ENCODE assay signal across 8 cellular contexts in the genomic region with DNA sequence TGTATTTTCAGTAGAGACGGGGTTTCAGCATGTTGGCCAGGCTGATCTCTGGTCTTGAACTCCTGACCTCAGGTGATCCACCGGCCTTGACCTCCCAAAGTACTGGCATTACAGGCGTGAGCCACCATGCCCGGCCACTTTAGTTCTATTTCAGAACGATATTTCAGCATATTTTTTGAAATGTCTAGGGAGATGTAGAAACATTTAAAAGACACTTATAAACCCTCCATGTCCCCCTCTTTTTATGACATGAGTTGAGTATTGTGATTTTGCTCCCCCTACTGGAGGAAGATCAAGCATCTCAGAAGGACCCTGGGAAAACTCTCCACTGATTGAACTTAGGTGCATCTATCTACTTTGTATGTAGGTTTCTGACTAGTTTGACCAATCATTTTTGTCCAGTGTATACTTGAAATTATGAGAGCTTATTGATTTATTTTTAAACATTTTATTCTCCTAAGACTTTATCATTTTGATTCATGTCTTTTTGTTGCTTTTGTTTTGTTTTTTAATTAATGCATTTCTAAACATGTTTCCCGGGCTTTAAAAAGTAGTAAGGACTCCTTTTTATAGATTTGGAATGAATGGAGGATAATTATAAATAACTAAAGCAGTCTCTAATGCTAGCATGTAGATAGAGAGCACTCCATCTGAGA.
DNase-seq lines count a peak whose midpoint lies in the region; ATAC-seq and TF ChIP-seq lines count a peak whose summit lies in the region.

No MANE protein-coding gene starts in this region.

- no peak overlapping the region for H3K27ac Mint-ChIP-seq in CD4-positive, alpha-beta T cell

- no peak overlapping the region for H3K4me3 Mint-ChIP-seq in CD4-positive, alpha-beta T cell

- H3K27me3 Mint-ChIP-seq in CD4-positive, alpha-beta T cell, result no peaks in the 10 kb centered on the region

- H3K79me1 ChIP-seq in trophoblast cell (ENCODE audit: low read length), result no peaks in the 10 kb centered on the region

- peaks cover 30% of the 10 kb centered on the region for H3K36me3 Mint-ChIP-seq in CD4-positive, alpha-beta T cell (ENCODE audit: low read depth)

- intact Hi-C loops in CD4-positive, alpha-beta T cell (cut with DNase I, micrococcal nuclease), result loop anchor here (1.0 to 2.0 kb wide), 3 partner anchors 29 to 106 kb away; a partner anchor contains a TSS

- peak; percentile 80 for TF ChIP-seq CTCF in CD4-positive, alpha-beta T cell (IDR thresholded peaks at IDR 0.05)
- TF ChIP-seq CTCF in fibroblast of villous mesenchyme (IDR thresholded peaks at IDR 0.05; ENCODE audit: insufficient read depth, low read depth, low read length), result peak; percentile 71

- no peak overlapping the region for H4K8ac ChIP-seq in trophoblast cell (ENCODE audit: low read depth, low read length)

- POLR2A ChIA-PET in CD4-positive, alpha-beta T cell (lab: Charles Lee), result no interaction called here

- no peak overlapping the region for H3K14ac ChIP-seq in trophoblast cell (ENCODE audit: low read length)

- peaks cover 6% of the 10 kb centered on the region for H3K4me1 Mint-ChIP-seq in CD4-positive, alpha-beta T cell (ENCODE audit: low read depth)

- no peaks in the 10 kb centered on the region for H3K4me1 ChIP-seq in trophoblast cell (ENCODE audit: control insufficient read depth in 1 of 2, insufficient read depth in 2 of 2, low read length in 2 of 2)

- H2AFZ ChIP-seq in trophoblast cell (ENCODE audit: insufficient read depth, low read length, poor library complexity), result no peak overlapping the region

- no peaks in the 10 kb centered on the region for H3K27me3 ChIP-seq in CD4-positive, alpha-beta T cell (ENCODE audit: control insufficient read depth, insufficient read depth, low read length)
- no peaks in the 10 kb centered on the region for H3K27me3 ChIP-seq in trophoblast cell (ENCODE audit: insufficient read depth, low read length)

- no peak overlapping the region for H2BK12ac ChIP-seq in trophoblast cell (ENCODE audit: low read length)

- H3K4ac ChIP-seq in trophoblast cell (ENCODE audit: low read depth, low read length), result no peak overlapping the region

- TF ChIP-seq EP300 in Ishikawa (IDR thresholded peaks at IDR 0.05; ENCODE audit: borderline replicate concordance), result no peak

- H2AK5ac ChIP-seq in trophoblast cell (ENCODE audit: low read length), result no peak overlapping the region

- DNase-seq in CD4-positive, alpha-beta T cell, result no peak
- peak; percentile 31 for DNase-seq in SKM-1 treated with dmso at 0.1 percent for 144 hours (lab: John Stamatoyannopoulos, UW; ENCODE audit: unreplicated experiment)
- DNase-seq in fibroblast of villous mesenchyme (ENCODE audit: low read depth), result peak; percentile 77
- peak; percentile 3 to 61 for DNase-seq in trophoblast cell
- no peak for DNase-seq in T-helper 9 cell

- CTCF ChIA-PET in CD4-positive, alpha-beta T cell (lab: Charles Lee), result interaction anchor here (2.3 kb wide), 1 partner anchor 105 kb away, joined by 9 read pairs; a partner anchor contains a TSS

- ATAC-seq in CD4-positive, alpha-beta T cell (ENCODE audit: poor library complexity), result peak; percentile 68
- ATAC-seq in GM18502 (IDR thresholded peaks at IDR 0.05; ENCODE audit: poor library complexity, unreplicated experiment), result peak; percentile 65
- no peak for ATAC-seq in HG03045 (IDR thresholded peaks at IDR 0.05; ENCODE audit: unreplicated experiment)

- H3K79me2 ChIP-seq in trophoblast cell (ENCODE audit: control insufficient read depth, insufficient read depth, low read length, poor library complexity), result no peaks in the 10 kb centered on the region

- H3K18ac ChIP-seq in trophoblast cell (ENCODE audit: low read length), result no peak overlapping the region

- no peak overlapping the region for H2BK120ac ChIP-seq in trophoblast cell (ENCODE audit: insufficient read depth, low read length, poor library complexity)

- H3K36me3 ChIP-seq in trophoblast cell (ENCODE audit: control insufficient read depth in 1 of 2, insufficient read depth in 2 of 2, low read length in 2 of 2), result peaks cover 2 to 4% of the 10 kb centered on the region in 2 experiments

- H2BK5ac ChIP-seq in trophoblast cell (ENCODE audit: low read depth, low read length, poor library complexity), result no peak overlapping the region

- no peak overlapping the region for H4K91ac ChIP-seq in trophoblast cell (ENCODE audit: low read depth, low read length)

- no peak overlapping the region for H3K9ac ChIP-seq in trophoblast cell (ENCODE audit: low read length)

- no peak overlapping the region for H3K23ac ChIP-seq in trophoblast cell (ENCODE audit: low read length)

- H3K4me3 ChIP-seq in fibroblast of villous mesenchyme (ENCODE audit: low read depth, low read length), result no peak overlapping the region
- no peak overlapping the region for H3K4me3 ChIP-seq in trophoblast cell (ENCODE audit: low read depth, low read length)

- H4K12ac ChIP-seq in trophoblast cell (ENCODE audit: low read depth, low read length), result no peak overlapping the region

- no peak overlapping the region for H3K27ac ChIP-seq in CD4-positive, alpha-beta T cell (ENCODE audit: low read depth, low read length)
- H3K27ac ChIP-seq in trophoblast cell (ENCODE audit: low read depth, low read length), result no peak overlapping the region

- no peak overlapping the region for H3K4me2 ChIP-seq in trophoblast cell (ENCODE audit: low read length)

- TF ChIP-seq RAD21 in Ishikawa (IDR thresholded peaks at IDR 0.05; ENCODE audit: low read depth), result peak; percentile 55

- WGBS in trophoblast cell (ENCODE audit: extremely low coverage, insufficient coverage, insufficient read length), result no CpG with 5 or more reads among the region's 6 CpGs

- H3K9me3 ChIP-seq in CD4-positive, alpha-beta T cell (ENCODE audit: control insufficient read depth, low read length), result no peaks in the 10 kb centered on the region
- no peaks in the 10 kb centered on the region for H3K9me3 ChIP-seq in trophoblast cell (ENCODE audit: insufficient read depth, low read depth, low read length)

- no peaks in the 10 kb centered on the region for H3K9me3 Mint-ChIP-seq in CD4-positive, alpha-beta T cell

TF ChIP-seq in Ishikawa, 13 proteins besides CTCF, POLR2A, EP300 and RAD21:
- TF ChIP-seq TAF1 (IDR thresholded peaks at IDR 0.05; ENCODE audit: low read depth) (no peak), YY1 (IDR thresholded peaks at IDR 0.05; ENCODE audit: low read depth) (no peak), TEAD4 (IDR thresholded peaks at IDR 0.05) (no peak), FOXM1 (IDR thresholded peaks at IDR 0.05; ENCODE audit: borderline replicate concordance, low read depth) (no peak), CREB1 (IDR thresholded peaks at IDR 0.05; ENCODE audit: low read depth) (no peak), CEBPB (IDR thresholded peaks at IDR 0.05) (no peak), NFIC (IDR thresholded peaks at IDR 0.05) (no peak)
- TF ChIP-seq, protein P1, sequence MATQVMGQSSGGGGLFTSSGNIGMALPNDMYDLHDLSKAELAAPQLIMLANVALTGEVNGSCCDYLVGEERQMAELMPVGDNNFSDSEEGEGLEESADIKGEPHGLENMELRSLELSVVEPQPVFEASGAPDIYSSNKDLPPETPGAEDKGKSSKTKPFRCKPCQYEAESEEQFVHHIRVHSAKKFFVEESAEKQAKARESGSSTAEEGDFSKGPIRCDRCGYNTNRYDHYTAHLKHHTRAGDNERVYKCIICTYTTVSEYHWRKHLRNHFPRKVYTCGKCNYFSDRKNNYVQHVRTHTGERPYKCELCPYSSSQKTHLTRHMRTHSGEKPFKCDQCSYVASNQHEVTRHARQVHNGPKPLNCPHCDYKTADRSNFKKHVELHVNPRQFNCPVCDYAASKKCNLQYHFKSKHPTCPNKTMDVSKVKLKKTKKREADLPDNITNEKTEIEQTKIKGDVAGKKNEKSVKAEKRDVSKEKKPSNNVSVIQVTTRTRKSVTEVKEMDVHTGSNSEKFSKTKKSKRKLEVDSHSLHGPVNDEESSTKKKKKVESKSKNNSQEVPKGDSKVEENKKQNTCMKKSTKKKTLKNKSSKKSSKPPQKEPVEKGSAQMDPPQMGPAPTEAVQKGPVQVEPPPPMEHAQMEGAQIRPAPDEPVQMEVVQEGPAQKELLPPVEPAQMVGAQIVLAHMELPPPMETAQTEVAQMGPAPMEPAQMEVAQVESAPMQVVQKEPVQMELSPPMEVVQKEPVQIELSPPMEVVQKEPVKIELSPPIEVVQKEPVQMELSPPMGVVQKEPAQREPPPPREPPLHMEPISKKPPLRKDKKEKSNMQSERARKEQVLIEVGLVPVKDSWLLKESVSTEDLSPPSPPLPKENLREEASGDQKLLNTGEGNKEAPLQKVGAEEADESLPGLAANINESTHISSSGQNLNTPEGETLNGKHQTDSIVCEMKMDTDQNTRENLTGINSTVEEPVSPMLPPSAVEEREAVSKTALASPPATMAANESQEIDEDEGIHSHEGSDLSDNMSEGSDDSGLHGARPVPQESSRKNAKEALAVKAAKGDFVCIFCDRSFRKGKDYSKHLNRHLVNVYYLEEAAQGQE (IDR thresholded peaks at IDR 0.05; ENCODE audit: low read depth), result no peak
- TF ChIP-seq, protein P2, sequence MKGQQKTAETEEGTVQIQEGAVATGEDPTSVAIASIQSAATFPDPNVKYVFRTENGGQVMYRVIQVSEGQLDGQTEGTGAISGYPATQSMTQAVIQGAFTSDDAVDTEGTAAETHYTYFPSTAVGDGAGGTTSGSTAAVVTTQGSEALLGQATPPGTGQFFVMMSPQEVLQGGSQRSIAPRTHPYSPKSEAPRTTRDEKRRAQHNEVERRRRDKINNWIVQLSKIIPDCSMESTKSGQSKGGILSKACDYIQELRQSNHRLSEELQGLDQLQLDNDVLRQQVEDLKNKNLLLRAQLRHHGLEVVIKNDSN (IDR thresholded peaks at IDR 0.05), result no peak
- TF ChIP-seq, protein P3, sequence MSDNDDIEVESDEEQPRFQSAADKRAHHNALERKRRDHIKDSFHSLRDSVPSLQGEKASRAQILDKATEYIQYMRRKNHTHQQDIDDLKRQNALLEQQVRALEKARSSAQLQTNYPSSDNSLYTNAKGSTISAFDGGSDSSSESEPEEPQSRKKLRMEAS (IDR thresholded peaks at IDR 0.05), result no peak

Comparison
In these comparisons a context has a peak if more than half of its experiments do, and no peak if none do; other contexts are left out.
1. DNase-seq: peak in SKM-1 treated with dmso at 0.1 percent for 144 hours (single experiment), fibroblast of villous mesenchyme (single experiment) and trophoblast cell (2 of 2); none in CD4-positive, alpha-beta T cell (0 of 10) and T-helper 9 cell (single experiment).